In genomic region chr19:55809381-55810058, GRCh38 we compare ENCODE assay signal across 8 cellular contexts. TPM values are rescaled to one million over a fixed set of nuclear protein-coding genes. Genes with fewer than 3 reads are reported as not detected.
DNase-seq lines count a peak whose midpoint lies in the region; TF ChIP-seq lines count a peak whose summit lies in the region.

No MANE protein-coding gene starts in this region.

- BruUV-seq in Caco-2 (replicated peaks; lab: Mats Ljungman, UMichigan), result no TSS peak

- H3K27me3 Mint-ChIP-seq in Caco-2 (ENCODE audit: insufficient read depth, unreplicated experiment) (peaks cover 26% of the 10 kb centered on the region), mesothelial cell of epicardium (ENCODE audit: low read depth) (no peaks in the 10 kb centered on the region)

- peak; percentile 73 to 86 for DNase-seq in Caco-2
- peak; percentile 66 for DNase-seq in NCI-H2171 (lab: John Stamatoyannopoulos, UW)
- peak; percentile 72 for DNase-seq in WERI-Rb-1
- DNase-seq in foreskin melanocyte, result peak; percentile 14
- peak; percentile 66 for DNase-seq in sigmoid colon
- no peak for DNase-seq in vagina (ENCODE audit: extremely low spot score in 2 of 2)
- DNase-seq in mesothelial cell of epicardium (ENCODE audit: low spot score in 2 of 2, unreplicated experiment in 2 of 2), result no peak

- CTCF ChIA-PET in Caco-2 (lab: Charles Lee) (interaction anchor here (0.5 to 1.2 kb wide), 7 partner anchors 9 to 524 kb away, joined by 3 to 10 read pairs (median 4); partner anchors contain the start of gene U2AF2), HEK293 (lab: Yijun Ruan, JAX) (interaction anchor here (0.6 to 5.1 kb wide), 23 partner anchors 9 to 1402 kb away, joined by 3 to 62 read pairs (median 4); no protein-coding TSS in a partner anchor)

- intact Hi-C loops in Caco-2 (cut with micrococcal nuclease; ENCODE audit: unreplicated experiment) (loop anchor here (10.0 kb wide), 1 partner anchor 105 kb away; no protein-coding TSS in a partner anchor), sigmoid colon (cut with DNase I) (no loop called here), vagina (cut with DNase I) (no loop called here)

- 0 out of 2 replicates have a peak, but pooled peaks cover 4% of the 10 kb centered on the region for H3K4me1 ChIP-seq in Caco-2
- H3K4me1 ChIP-seq in HEK293 (ENCODE audit: control insufficient read depth, insufficient read depth, low read length), result no peaks in the 10 kb centered on the region
- no peaks in the 10 kb centered on the region for H3K4me1 ChIP-seq in sigmoid colon
- no peaks in the 10 kb centered on the region for H3K4me1 ChIP-seq in vagina

- no peak for TF ChIP-seq EP300 in sigmoid colon (IDR thresholded peaks at IDR 0.05)

- peaks cover 3% of the 10 kb centered on the region; the same call in 1 of the 2 replicates for H3K9me3 ChIP-seq in Caco-2
- H3K9me3 ChIP-seq in HEK293 (ENCODE audit: control insufficient read depth, insufficient read depth, low read depth, low read length), result no peaks in the 10 kb centered on the region
- H3K9me3 ChIP-seq in WERI-Rb-1 (ENCODE audit: severe bottlenecking), result peaks cover 20% of the 10 kb centered on the region
- H3K9me3 ChIP-seq in sigmoid colon, result peaks cover 0 to 5% (median 0%) of the 10 kb centered on the region in 4 donors
- H3K9me3 ChIP-seq in vagina, result no peaks in the 10 kb centered on the region

- no peaks in the 10 kb centered on the region for H3K36me3 Mint-ChIP-seq in Caco-2 (ENCODE audit: insufficient read depth, unreplicated experiment)
- peaks cover 3% of the 10 kb centered on the region for H3K36me3 Mint-ChIP-seq in mesothelial cell of epicardium

- H3K27me3 ChIP-seq in Caco-2 (replicated peaks; ENCODE audit: control insufficient read depth, insufficient read depth, low read length) (no peaks in the 10 kb centered on the region), WERI-Rb-1 (ENCODE audit: insufficient read depth, low read depth, severe bottlenecking) (peaks cover 71% of the 10 kb centered on the region), sigmoid colon (peaks cover 0 to 2% (median 0%) of the 10 kb centered on the region in 3 donors), vagina (no peaks in the 10 kb centered on the region)

- TF ChIP-seq CTCF in Caco-2 (IDR thresholded peaks at IDR 0.05; ENCODE audit: insufficient read depth in 1 of 2, low read depth in 1 of 2, low read length in 1 of 2, severe bottlenecking in 1 of 2, unreplicated experiment in 1 of 2), result peak; percentile 40 to 67
- no peak for TF ChIP-seq CTCF in HEK293 (tag by site-specific recombination; IDR thresholded peaks at IDR 0.05)
- peak; percentile 40; the same call in 1 of the 2 replicates for TF ChIP-seq CTCF in WERI-Rb-1 (IDR thresholded peaks at IDR 0.05; ENCODE audit: low read depth, low read length)
- peak in 1 of 4 experiments; percentile 5 for TF ChIP-seq CTCF in sigmoid colon (IDR thresholded peaks at IDR 0.05)
- no peak for TF ChIP-seq CTCF in vagina (IDR thresholded peaks at IDR 0.05)
- no peak for TF ChIP-seq CTCF in mesothelial cell of epicardium (IDR thresholded peaks at IDR 0.05; ENCODE audit: unreplicated experiment)

- H3K27ac ChIP-seq in HEK293 (ENCODE audit: extremely low read depth, low read depth, low read length) (no peak overlapping the region), WERI-Rb-1 (no peak overlapping the region), sigmoid colon (no peak overlapping the region), vagina (no peak overlapping the region)

- H3K4me1 Mint-ChIP-seq in Caco-2 (ENCODE audit: low read depth, unreplicated experiment) (no peaks in the 10 kb centered on the region), mesothelial cell of epicardium (no peaks in the 10 kb centered on the region)

- H3K27ac Mint-ChIP-seq in Caco-2 (ENCODE audit: unreplicated experiment) (no peak overlapping the region), mesothelial cell of epicardium (no peak overlapping the region)

- H3K4me3 ChIP-seq in Caco-2 (ENCODE audit: low read depth, low read length), result no peak overlapping the region
- H3K4me3 ChIP-seq in HEK293 (ENCODE audit: low read depth, low read length), result no peak overlapping the region
- H3K4me3 ChIP-seq in WERI-Rb-1 (ENCODE audit: low read depth, low read length), result no peak overlapping the region
- H3K4me3 ChIP-seq in sigmoid colon, result no peak overlapping the region
- no peak overlapping the region for H3K4me3 ChIP-seq in vagina

- 22 to 31% methylated on average over 20 of the region's 20 CpGs for WGBS in sigmoid colon, 2 donors

- H3K36me3 ChIP-seq in Caco-2 (ENCODE audit: control insufficient read depth, insufficient read depth, low read length), result no peaks in the 10 kb centered on the region
- no peaks in the 10 kb centered on the region for H3K36me3 ChIP-seq in HEK293 (ENCODE audit: control insufficient read depth in 2 of 2, insufficient read depth in 1 of 2, low read length in 2 of 2)
- H3K36me3 ChIP-seq in WERI-Rb-1, result no peaks in the 10 kb centered on the region
- no peaks in the 10 kb centered on the region for H3K36me3 ChIP-seq in sigmoid colon
- H3K36me3 ChIP-seq in vagina, result no peaks in the 10 kb centered on the region

- peaks cover 9% of the 10 kb centered on the region for H3K9me3 Mint-ChIP-seq in Caco-2 (ENCODE audit: unreplicated experiment)
- H3K9me3 Mint-ChIP-seq in mesothelial cell of epicardium, result peaks cover 70% of the 10 kb centered on the region

- TF ChIP-seq POLR2A in sigmoid colon (IDR thresholded peaks at IDR 0.05) (no peak), vagina (IDR thresholded peaks at IDR 0.05) (no peak)

- no peak overlapping the region for H3K4me3 Mint-ChIP-seq in Caco-2 (ENCODE audit: unreplicated experiment)
- no peak overlapping the region for H3K4me3 Mint-ChIP-seq in mesothelial cell of epicardium

- POLR2A ChIA-PET in Caco-2 (lab: Charles Lee) (no interaction called here), HEK293 (lab: Yijun Ruan, JAX) (interaction anchor here (1.0 kb wide), 1 partner anchor 177 kb away, joined by 5 read pairs; no protein-coding TSS in a partner anchor)

TF ChIP-seq in HEK293, 187 proteins besides CTCF, POLR2A, EP300 and RAD21:
- TF ChIP-seq ZFHX2 (tag by site-specific recombination; conservative IDR thresholded peaks at IDR 0.05) (peak; percentile 35; the same call in 1 of the 2 replicates), KLF9 (tag by site-specific recombination; IDR thresholded peaks at IDR 0.05; ENCODE audit: low read depth) (0 out of 2 replicates have a peak, but pooled peaks have one; percentile 25), ZNF654 (tag by site-specific recombination; IDR thresholded peaks at IDR 0.05; ENCODE audit: low read depth) (peak; percentile 38), ZNF239 (tag by site-specific recombination; IDR thresholded peaks at IDR 0.05) (no peak), FEZF1 (tag by site-specific recombination; IDR thresholded peaks at IDR 0.05) (no peak), ZNF155 (tag by site-specific recombination; IDR thresholded peaks at IDR 0.05) (no peak), SETDB1 (IDR thresholded peaks at IDR 0.05; ENCODE audit: insufficient read length, low read length) (peak; percentile 41)
- TF ChIP-seq, protein P1, sequence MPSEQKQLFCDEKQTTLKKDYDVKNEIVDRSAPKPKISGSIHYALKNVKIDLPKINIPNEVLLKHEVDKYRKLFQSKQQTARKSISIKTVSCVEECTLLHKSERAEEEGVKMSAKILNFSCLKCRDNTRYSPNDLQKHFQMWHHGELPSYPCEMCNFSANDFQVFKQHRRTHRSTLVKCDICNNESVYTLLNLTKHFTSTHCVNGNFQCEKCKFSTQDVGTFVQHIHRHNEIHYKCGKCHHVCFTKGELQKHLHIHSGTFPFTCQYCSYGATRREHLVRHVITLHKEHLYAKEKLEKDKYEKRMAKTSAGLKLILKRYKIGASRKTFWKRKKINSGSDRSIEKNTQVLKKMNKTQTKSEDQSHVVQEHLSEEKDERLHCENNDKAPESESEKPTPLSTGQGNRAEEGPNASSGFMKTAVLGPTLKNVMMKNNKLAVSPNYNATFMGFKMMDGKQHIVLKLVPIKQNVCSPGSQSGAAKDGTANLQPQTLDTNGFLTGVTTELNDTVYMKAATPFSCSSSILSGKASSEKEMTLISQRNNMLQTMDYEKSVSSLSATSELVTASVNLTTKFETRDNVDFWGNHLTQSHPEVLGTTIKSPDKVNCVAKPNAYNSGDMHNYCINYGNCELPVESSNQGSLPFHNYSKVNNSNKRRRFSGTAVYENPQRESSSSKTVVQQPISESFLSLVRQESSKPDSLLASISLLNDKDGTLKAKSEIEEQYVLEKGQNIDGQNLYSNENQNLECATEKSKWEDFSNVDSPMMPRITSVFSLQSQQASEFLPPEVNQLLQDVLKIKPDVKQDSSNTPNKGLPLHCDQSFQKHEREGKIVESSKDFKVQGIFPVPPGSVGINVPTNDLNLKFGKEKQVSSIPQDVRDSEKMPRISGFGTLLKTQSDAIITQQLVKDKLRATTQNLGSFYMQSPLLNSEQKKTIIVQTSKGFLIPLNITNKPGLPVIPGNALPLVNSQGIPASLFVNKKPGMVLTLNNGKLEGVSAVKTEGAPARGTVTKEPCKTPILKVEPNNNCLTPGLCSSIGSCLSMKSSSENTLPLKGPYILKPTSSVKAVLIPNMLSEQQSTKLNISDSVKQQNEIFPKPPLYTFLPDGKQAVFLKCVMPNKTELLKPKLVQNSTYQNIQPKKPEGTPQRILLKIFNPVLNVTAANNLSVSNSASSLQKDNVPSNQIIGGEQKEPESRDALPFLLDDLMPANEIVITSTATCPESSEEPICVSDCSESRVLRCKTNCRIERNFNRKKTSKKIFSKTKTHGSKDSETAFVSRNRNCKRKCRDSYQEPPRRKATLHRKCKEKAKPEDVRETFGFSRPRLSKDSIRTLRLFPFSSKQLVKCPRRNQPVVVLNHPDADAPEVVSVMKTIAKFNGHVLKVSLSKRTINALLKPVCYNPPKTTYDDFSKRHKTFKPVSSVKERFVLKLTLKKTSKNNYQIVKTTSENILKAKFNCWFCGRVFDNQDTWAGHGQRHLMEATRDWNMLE (tag by site-specific recombination; conservative IDR thresholded peaks at IDR 0.05; ENCODE audit: low read depth), result peak; percentile 58

RNA-seq across cellular contexts. Expression of gene NLRP11, which starts 22.3 kb away (rescaled TPM):
- total RNA-seq in Caco-2 (2022) (0.26 and 0.43 TPM in 2 replicates), sigmoid colon (not detected), vagina (not detected), mesothelial cell of epicardium (not detected in 3 replicates)
- under 1 TPM in 1 of 3 donors, not detected in 2; 0.04 TPM for polyA plus RNA-seq in sigmoid colon

RNA-seq across cellular contexts. Expression of gene NLRP4, which starts 26.8 kb away (rescaled TPM):
- total RNA-seq in Caco-2 (2022) (not detected in 2 replicates), sigmoid colon (not detected), vagina (not detected), mesothelial cell of epicardium (not detected in 3 replicates)
- under 1 TPM in 1 of 3 donors, not detected in 2; 0.17 TPM for polyA plus RNA-seq in sigmoid colon

RNA-seq across cellular contexts. Expression of gene RFPL4AL1, which starts 40.6 kb away (rescaled TPM):
- total RNA-seq in Caco-2 (2022) (not detected in 2 replicates), sigmoid colon (not detected), vagina (not detected), mesothelial cell of epicardium (not detected in 3 replicates)
- under 1 TPM in 1 of 3 donors, not detected in 2; 0.12 TPM for polyA plus RNA-seq in sigmoid colon

RNA-seq across cellular contexts. Expression of gene RFPL4A, which starts 50.6 kb away (rescaled TPM):
- total RNA-seq in Caco-2 (2022) (not detected in 2 replicates), sigmoid colon (not detected), vagina (not detected), mesothelial cell of epicardium (not detected in 3 replicates)
- polyA plus RNA-seq in sigmoid colon, result under 1 TPM in 1 of 3 donors, not detected in 2; 0.19 TPM

Comparison
In these comparisons a context has a peak if more than half of its experiments do, and no peak if none do; other contexts are left out.
1. DNase-seq: peak in Caco-2 (2 of 2), NCI-H2171 (single experiment), WERI-Rb-1 (single experiment), foreskin melanocyte (single experiment) and sigmoid colon (single experiment); none in vagina (0 of 2) and mesothelial cell of epicardium (0 of 2).
2. CTCF ChIP-seq: peak in Caco-2 (2 of 2) and WERI-Rb-1 (single experiment); none in HEK293 (single experiment), vagina (0 of 3) and mesothelial cell of epicardium (single experiment).